Comparison of ENCODE assay signal across 5 cellular contexts in the genomic region with DNA sequence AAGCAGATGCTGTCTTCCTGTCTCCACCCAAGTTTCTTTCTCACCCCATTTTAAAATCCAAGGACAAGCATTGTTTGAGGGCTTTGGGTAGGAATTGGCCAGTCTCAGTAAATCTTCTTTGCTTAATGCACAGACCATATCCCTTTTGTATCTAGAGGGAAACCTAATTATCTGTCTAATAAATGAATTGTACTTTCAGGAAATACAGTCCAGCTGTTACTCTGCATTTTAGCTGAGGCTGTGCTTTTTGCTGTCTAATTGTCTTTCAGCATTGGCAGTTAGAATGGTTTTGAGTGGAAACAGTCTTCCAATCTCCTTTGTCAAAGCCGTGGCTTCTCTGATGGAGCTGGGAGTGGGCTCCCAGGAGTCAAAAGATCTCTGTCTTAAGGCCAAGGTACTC.
"Had no signal": no experiment of that assay in that cellular context is flagged by ENCODE, and none has a peak within 500 bp of the region (broad histone marks: within the 10 kb centered on the region; RNA-seq: fewer than 3 reads in every experiment).

No MANE protein-coding gene starts in this region.

- DNase-seq: IMR-90, KBM-7 had no signal

- H3K27ac ChIP-seq: HL-60 had no signal

- H3K4me3 ChIP-seq: K562 had no signal

- ATAC-seq: HepG2, K562 had no signal
